In the genomic region with DNA sequence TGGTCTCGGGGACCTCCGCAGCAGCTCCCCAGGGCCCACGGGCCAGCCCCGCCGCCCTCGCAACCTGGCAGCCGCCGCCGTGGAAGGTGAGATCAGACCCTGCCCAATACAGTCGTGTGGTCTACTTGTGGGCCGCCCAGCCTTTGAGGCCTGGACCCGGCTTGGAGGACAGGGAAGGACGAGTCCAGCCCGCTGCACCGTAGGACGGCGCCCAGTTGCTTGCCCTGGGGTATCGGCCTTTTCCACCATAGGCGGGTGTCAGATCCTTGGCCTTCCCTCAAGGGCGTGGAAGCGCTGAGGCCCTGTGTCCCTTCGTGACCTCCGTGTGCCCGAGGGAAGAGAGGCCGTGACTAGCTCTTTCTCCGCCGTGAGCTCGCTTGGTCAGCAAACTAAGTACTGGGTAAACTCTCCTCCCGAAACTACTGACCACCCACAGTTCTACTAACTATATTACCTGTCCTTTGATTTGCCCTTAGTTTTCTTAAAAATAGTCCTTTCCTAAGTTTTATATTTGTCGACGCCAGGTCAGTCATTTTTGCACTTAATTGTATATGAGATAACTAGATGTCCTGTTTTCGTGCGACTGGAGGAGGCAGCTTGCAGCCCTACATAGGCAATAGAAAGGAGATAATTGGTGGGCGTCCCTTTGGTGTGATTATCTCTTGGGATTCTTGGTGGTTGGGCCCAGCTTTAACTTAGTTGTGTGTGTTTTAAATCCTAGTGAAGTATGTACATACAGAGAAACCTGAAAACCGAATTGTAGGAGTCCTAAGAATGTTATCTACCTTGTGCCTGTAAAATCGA, we compare ENCODE assay signal across 8 cellular contexts. TPM values are rescaled to one million over a fixed set of nuclear protein-coding genes. Genes with fewer than 3 reads are reported as not detected.
DNase-seq lines count a peak whose midpoint lies in the region; ATAC-seq, FAIRE-seq and TF ChIP-seq lines count a peak whose summit lies in the region.

No MANE protein-coding gene starts in this region.

- H3K9me3 ChIP-seq in adrenal gland (replicated peaks in 1 of 3), result no peaks in the 10 kb centered on the region
- H3K9me3 ChIP-seq in iPS DF 6.9 (ENCODE audit: control insufficient read depth, insufficient read depth, low read length), result no peaks in the 10 kb centered on the region
- H3K9me3 ChIP-seq in gastrocnemius medialis, result no peaks in the 10 kb centered on the region

- no peaks in the 10 kb centered on the region for H3K27me3 ChIP-seq in adrenal gland
- H3K27me3 ChIP-seq in iPS DF 6.9 (ENCODE audit: control insufficient read depth, insufficient read depth, low read length), result no peaks in the 10 kb centered on the region
- no peaks in the 10 kb centered on the region for H3K27me3 ChIP-seq in gastrocnemius medialis

- peak; percentile 47 for FAIRE-seq in GM19239 (lab: Jason Lieb, UNC)

- TF ChIP-seq POLR2A in adrenal gland (IDR thresholded peaks at IDR 0.05) (no peak), gastrocnemius medialis (IDR thresholded peaks at IDR 0.05) (no peak)

- H3K4me1 ChIP-seq in adrenal gland (replicated peaks in 1 of 2) (peaks cover 9 to 26% of the 10 kb centered on the region in 2 donors), iPS DF 6.9 (ENCODE audit: control insufficient read depth, insufficient read depth, low read length) (no peaks in the 10 kb centered on the region), gastrocnemius medialis (peaks cover 24 to 32% of the 10 kb centered on the region in 2 donors)

- intact Hi-C loops in adrenal gland (cut with DNase I) (loop anchor here (10.0 kb wide), 1 partner anchor 51 kb away; the partner anchor contains the start of genes APAF1 (in 2 of the 2) and IKBIP (in 2 of the 2)), gastrocnemius medialis (cut with DNase I; ENCODE audit: low total_unique reads) (loop anchor here (5.0 kb wide), 1 partner anchor 92 kb away; no protein-coding TSS in a partner anchor)

- peak; percentile 57 to 59 for ATAC-seq in gastrocnemius medialis
- ATAC-seq in HG02970 (IDR thresholded peaks at IDR 0.05; ENCODE audit: low FRiP score, unreplicated experiment), result no peak

- H3K27ac ChIP-seq in adrenal gland (peak overlapping the region; percentile 88 to 99 (median 99)), iPS DF 6.9 (ENCODE audit: low read length) (no peak overlapping the region), gastrocnemius medialis (peak overlapping the region; percentile 94 to 100 (median 96))

- DNase-seq in AG09309 (ENCODE audit: low read depth), result no peak
- DNase-seq in GM19239 (ENCODE audit: insufficient read length, low spot score), result no peak
- DNase-seq in NCI-H146 (lab: John Stamatoyannopoulos, UW), result peak; percentile 49
- peak; percentile 52 to 80 (median 65) for DNase-seq in adrenal gland
- no peak for DNase-seq in iPS DF 6.9 (ENCODE audit: low read depth, low spot score)
- peak; percentile 23 to 67 for DNase-seq in gastrocnemius medialis
- DNase-seq in OCI-M2 (lab: John Stamatoyannopoulos, UW; ENCODE audit: unreplicated experiment), result no peak

- no peak for TF ChIP-seq CTCF in AG09309 (IDR thresholded peaks at IDR 0.05; ENCODE audit: control insufficient read depth, insufficient read depth, low read depth, low read length, missing control alignments)
- no peak for TF ChIP-seq CTCF in adrenal gland (IDR thresholded peaks at IDR 0.05)
- no peak for TF ChIP-seq CTCF in gastrocnemius medialis (IDR thresholded peaks at IDR 0.05 in 4 of 5, conservative IDR thresholded peaks at IDR 0.05 in 1 of 5)

- H3K36me3 ChIP-seq in adrenal gland (replicated peaks in 1 of 2) (peaks cover 0 to 27% of the 10 kb centered on the region in 2 donors), iPS DF 6.9 (ENCODE audit: control insufficient read depth, insufficient read depth, low read length) (peaks cover 6% of the 10 kb centered on the region; the same call in 1 of the 2 replicates), gastrocnemius medialis (peaks cover 0 to 27% of the 10 kb centered on the region in 2 donors)

- H3K4me3 ChIP-seq in AG09309 (ENCODE audit: control insufficient read depth, low read depth, low read length), result peak overlapping the region; percentile 91
- H3K4me3 ChIP-seq in adrenal gland, result peak overlapping the region; percentile 63 to 96 (median 80)
- peak overlapping the region; percentile 97 for H3K4me3 ChIP-seq in iPS DF 6.9 (ENCODE audit: low read length)
- H3K4me3 ChIP-seq in gastrocnemius medialis, result peak overlapping the region; percentile 82 to 96 (median 88)

- in situ Hi-C loops in gastrocnemius medialis (cut with MboI; ENCODE audit: low sequenced_read_pairs in 4 of 4), result loop anchor here in 1 of 4 donors (10.0 kb wide), 1 partner anchor 79 kb away; the partner anchor contains the start of gene TMPO

- 0 to 1% (median 1%) methylated on average over 16 to 36 of the region's 36 CpGs for WGBS in adrenal gland, 4 donors
- WGBS in iPS DF 6.9 (ENCODE audit: insufficient coverage, insufficient read length), result no CpG with 5 or more reads among the region's 36 CpGs

RNA-seq across cellular contexts. Expression of gene SLC25A3, which starts 0.8 kb away (rescaled TPM):
- total RNA-seq in adrenal gland (1,000 to 10,000 TPM in 1 of 8 donors, 100 to 1,000 TPM in 7; 674 to 1,555 (median 714) TPM), gastrocnemius medialis (1,000 to 10,000 TPM in 2 of 4 donors, 100 to 1,000 TPM in 2; 870 to 1,994 (median 1,275) TPM)
- 100 to 1,000 TPM; 362 to 912 (median 745) TPM for polyA plus RNA-seq in adrenal gland

RNA-seq across cellular contexts. Expression of gene IKBIP, which starts 50.3 kb away (rescaled TPM):
- total RNA-seq in adrenal gland (10 to 100 TPM in 7 of 8 donors, 1 to 10 TPM in 1; 7.2 to 22.9 (median 11.9) TPM), gastrocnemius medialis (1 to 10 TPM in 3 of 4 donors, under 1 TPM in 1; 0.78 to 3.7 (median 2.9) TPM)
- 10 to 100 TPM; 13.6 to 15.2 (median 14.8) TPM for polyA plus RNA-seq in adrenal gland

RNA-seq across cellular contexts. Expression of gene APAF1, which starts 50.8 kb away (rescaled TPM):
- total RNA-seq in adrenal gland (10 to 100 TPM in 4 of 8 donors, 1 to 10 TPM in 4; 5.5 to 16.5 (median 10.2) TPM), gastrocnemius medialis (10 to 100 TPM in 1 of 4 donors, 1 to 10 TPM in 3; 5.8 to 11.5 (median 7.0) TPM)
- polyA plus RNA-seq in adrenal gland, result 1 to 10 TPM; 2.8 to 6.7 (median 4.1) TPM

Comparison
In these comparisons a context has a peak if more than half of its experiments do, and no peak if none do; other contexts are left out.
1. DNase-seq: peak in NCI-H146 (single experiment), adrenal gland (7 of 7) and gastrocnemius medialis (2 of 2); none in AG09309 (single experiment), GM19239 (single experiment), iPS DF 6.9 (single experiment) and OCI-M2 (single experiment).
2. Peak in every context shown above with its lines, with median percentiles within 50 percentile points of each other: H3K4me3 ChIP-seq.